In genomic region chr7:7919449-7919945, GRCh38 we compare ENCODE assay signal across 27 cellular contexts. TPM values are rescaled to one million over a fixed set of nuclear protein-coding genes. Genes with fewer than 3 reads are reported as not detected.
DNase-seq lines count a peak whose midpoint lies in the region; ATAC-seq and TF ChIP-seq lines count a peak whose summit lies in the region.
"Had no signal": no experiment of that assay in that cellular context is flagged by ENCODE, and none has a peak within 500 bp of the region (broad histone marks: within the 10 kb centered on the region; RNA-seq: fewer than 3 reads in every experiment).

No MANE protein-coding gene starts in this region.

- H3K9me3 Mint-ChIP-seq in WTC11: peaks cover 6% of the 10 kb centered on the region; the same call in 1 of the 2 replicates
- H3K9me3 Mint-ChIP-seq: activated CD8-positive, alpha-beta T cell treated with anti-CD3 and anti-CD28 coated beads for 36 hours; activated naive CD4-positive, alpha-beta T cell treated with anti-CD3 and anti-CD28 coated beads, Interleukin-2, amount 10 ng/mL, durations not matched to agents 7 days and 5 days; central memory CD8-positive, alpha-beta T cell had no signal

- no peaks in the 10 kb centered on the region for H3K36me3 Mint-ChIP-seq in WTC11
- H3K36me3 Mint-ChIP-seq: activated naive CD4-positive, alpha-beta T cell treated with anti-CD3 and anti-CD28 coated beads, Interleukin-2, amount 10 ng/mL, durations not matched to agents 7 days and 5 days had no signal

- whole genome bisulfite sequencing in thyroid gland, 2 donors: 73 to 78% methylated on average over 2 of the region's 2 CpGs

- no peak for TF ChIP-seq POLR2A in thyroid gland (IDR thresholded peaks at IDR 0.05)

- ATAC-seq in GM18867 (IDR thresholded peaks at IDR 0.05; ENCODE audit: unreplicated experiment) (peak; percentile 13), HG02798 (IDR thresholded peaks at IDR 0.05; ENCODE audit: poor library complexity, unreplicated experiment) (peak; percentile 29), WTC11 (no peak), HG03439 (IDR thresholded peaks at IDR 0.05; ENCODE audit: unreplicated experiment) (no peak)
- ATAC-seq: activated CD8-positive, alpha-beta T cell treated with anti-CD3 and anti-CD28 coated beads for 36 hours; gastrocnemius medialis had no signal

- intact Hi-C loops in thyroid gland (cut with DNase I): no loop called here

- POLR2A ChIA-PET in WTC11 (lab: Charles Lee): no interaction called here

- H3K4me1 Mint-ChIP-seq in WTC11: peaks cover 60% of the 10 kb centered on the region

- no peak overlapping the region for H3K4me3 Mint-ChIP-seq in WTC11
- H3K4me3 Mint-ChIP-seq: activated CD8-positive, alpha-beta T cell treated with anti-CD3 and anti-CD28 coated beads for 36 hours; activated naive CD4-positive, alpha-beta T cell treated with anti-CD3 and anti-CD28 coated beads, Interleukin-2, amount 10 ng/mL, durations not matched to agents 7 days and 5 days had no signal

- peak overlapping the region; percentile 42; the same call in 1 of the 2 replicates for H3K27ac Mint-ChIP-seq in WTC11
- H3K27ac Mint-ChIP-seq: activated CD8-positive, alpha-beta T cell treated with anti-CD3 and anti-CD28 coated beads for 36 hours; activated naive CD4-positive, alpha-beta T cell treated with anti-CD3 and anti-CD28 coated beads, Interleukin-2, amount 10 ng/mL, durations not matched to agents 7 days and 5 days had no signal

- no peaks in the 10 kb centered on the region for H3K27me3 Mint-ChIP-seq in WTC11 (ENCODE audit: low read depth)
- H3K27me3 Mint-ChIP-seq: activated CD8-positive, alpha-beta T cell treated with anti-CD3 and anti-CD28 coated beads for 36 hours; activated naive CD4-positive, alpha-beta T cell treated with anti-CD3 and anti-CD28 coated beads, Interleukin-2, amount 10 ng/mL, durations not matched to agents 7 days and 5 days; central memory CD8-positive, alpha-beta T cell had no signal

- H3K36me3 ChIP-seq in thyroid gland: no peaks in the 10 kb centered on the region
- H3K36me3 ChIP-seq: gastrocnemius medialis, upper lobe of left lung had no signal

- H3K9me3 ChIP-seq in thyroid gland: no peaks in the 10 kb centered on the region
- H3K9me3 ChIP-seq: Caco-2, gastrocnemius medialis, upper lobe of left lung had no signal

- H3K27me3 ChIP-seq in thyroid gland: no peaks in the 10 kb centered on the region
- H3K27me3 ChIP-seq: gastrocnemius medialis, upper lobe of left lung had no signal

- peak overlapping the region; percentile 80 to 82 (median 81) for H3K27ac ChIP-seq in thyroid gland
- H3K27ac ChIP-seq: gastrocnemius medialis had no signal

- H3K4me3 ChIP-seq in thyroid gland (replicated peaks in 1 of 3) (no peak overlapping the region), foreskin fibroblast (ENCODE audit: low read depth in 1 of 2, low read length in 2 of 2) (no peak overlapping the region)
- H3K4me3 ChIP-seq: gastrocnemius medialis had no signal

- DNase-seq in WTC11 (ENCODE audit: low spot score) (no peak), thyroid gland (no peak), GOT3 (lab: John Stamatoyannopoulos, UW) (no peak), foreskin fibroblast (no peak)
- DNase-seq: activated CD4-positive, CD25-positive, alpha-beta regulatory T cell; activated CD8-positive, alpha-beta T cell treated with anti-CD3 and anti-CD28 coated beads for 36 hours; activated naive CD4-positive, alpha-beta T cell treated with anti-CD3 and anti-CD28 coated beads, Interleukin-2, amount 10 ng/mL, durations not matched to agents 7 days and 5 days; AML-193; anterior cingulate cortex; Caco-2; erythroblast; gastrocnemius medialis; HCEC 1CT; Kasumi-1; kidney; mammary epithelial cell; NCI-H1092; NCI-H2029 treated with DMSO at 0.1 percent for 48 hours; NCI-H446 treated with DMSO at 0.1 percent for 48 hours; nucleus accumbens; stimulated activated CD4-positive, alpha-beta T cell treated with anti-CD3 and anti-CD28 coated beads, Interleukin-4, amount 100 ng/mL, for 24 hours; T-helper 9 cell had no signal

- TF ChIP-seq CTCF in WTC11 (IDR thresholded peaks at IDR 0.05) (no peak), thyroid gland (IDR thresholded peaks at IDR 0.05) (no peak), foreskin fibroblast (IDR thresholded peaks at IDR 0.05; ENCODE audit: low read depth, low read length) (no peak)

- CTCF ChIA-PET in WTC11 (lab: Charles Lee): interaction anchor here (1.4 kb wide), 1 partner anchor 116 kb away, joined by 4 read pairs; no protein-coding TSS in a partner anchor

- peaks cover 48 to 53% of the 10 kb centered on the region in 2 donors for H3K4me1 ChIP-seq in thyroid gland

TF ChIP-seq in WTC11, 78 proteins besides CTCF, POLR2A, EP300 and RAD21:
- TF ChIP-seq, protein P1, sequence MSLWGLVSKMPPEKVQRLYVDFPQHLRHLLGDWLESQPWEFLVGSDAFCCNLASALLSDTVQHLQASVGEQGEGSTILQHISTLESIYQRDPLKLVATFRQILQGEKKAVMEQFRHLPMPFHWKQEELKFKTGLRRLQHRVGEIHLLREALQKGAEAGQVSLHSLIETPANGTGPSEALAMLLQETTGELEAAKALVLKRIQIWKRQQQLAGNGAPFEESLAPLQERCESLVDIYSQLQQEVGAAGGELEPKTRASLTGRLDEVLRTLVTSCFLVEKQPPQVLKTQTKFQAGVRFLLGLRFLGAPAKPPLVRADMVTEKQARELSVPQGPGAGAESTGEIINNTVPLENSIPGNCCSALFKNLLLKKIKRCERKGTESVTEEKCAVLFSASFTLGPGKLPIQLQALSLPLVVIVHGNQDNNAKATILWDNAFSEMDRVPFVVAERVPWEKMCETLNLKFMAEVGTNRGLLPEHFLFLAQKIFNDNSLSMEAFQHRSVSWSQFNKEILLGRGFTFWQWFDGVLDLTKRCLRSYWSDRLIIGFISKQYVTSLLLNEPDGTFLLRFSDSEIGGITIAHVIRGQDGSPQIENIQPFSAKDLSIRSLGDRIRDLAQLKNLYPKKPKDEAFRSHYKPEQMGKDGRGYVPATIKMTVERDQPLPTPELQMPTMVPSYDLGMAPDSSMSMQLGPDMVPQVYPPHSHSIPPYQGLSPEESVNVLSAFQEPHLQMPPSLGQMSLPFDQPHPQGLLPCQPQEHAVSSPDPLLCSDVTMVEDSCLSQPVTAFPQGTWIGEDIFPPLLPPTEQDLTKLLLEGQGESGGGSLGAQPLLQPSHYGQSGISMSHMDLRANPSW (CRISPR knock-in tag; conservative IDR thresholded peaks at IDR 0.05; ENCODE audit: low read depth): no peak
- no peak for TF ChIP-seq ETV6 (CRISPR knock-in tag; IDR thresholded peaks at IDR 0.05)
- no peak for TF ChIP-seq ZNF425 (CRISPR knock-in tag; conservative IDR thresholded peaks at IDR 0.05)
- TF ChIP-seq ATF1 (CRISPR knock-in tag; IDR thresholded peaks at IDR 0.05): no peak
- no peak for TF ChIP-seq NR3C1 (CRISPR knock-in tag; conservative IDR thresholded peaks at IDR 0.05; ENCODE audit: low read depth)
- TF ChIP-seq, protein P2, sequence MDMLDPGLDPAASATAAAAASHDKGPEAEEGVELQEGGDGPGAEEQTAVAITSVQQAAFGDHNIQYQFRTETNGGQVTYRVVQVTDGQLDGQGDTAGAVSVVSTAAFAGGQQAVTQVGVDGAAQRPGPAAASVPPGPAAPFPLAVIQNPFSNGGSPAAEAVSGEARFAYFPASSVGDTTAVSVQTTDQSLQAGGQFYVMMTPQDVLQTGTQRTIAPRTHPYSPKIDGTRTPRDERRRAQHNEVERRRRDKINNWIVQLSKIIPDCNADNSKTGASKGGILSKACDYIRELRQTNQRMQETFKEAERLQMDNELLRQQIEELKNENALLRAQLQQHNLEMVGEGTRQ (CRISPR knock-in tag; IDR thresholded peaks at IDR 0.05): no peak
- TF ChIP-seq OVOL2 (CRISPR knock-in tag; IDR thresholded peaks at IDR 0.05; ENCODE audit: borderline replicate concordance): no peak

RNA-seq across cellular contexts. Expression of gene GLCCI1, which starts 49.1 kb away (rescaled TPM):
- total RNA-seq in WTC11 (2021) (23.8 to 27.0 TPM (median 24.2 TPM) in 3 replicates), thyroid gland (100 to 1,000 TPM in 1 of 4 donors, 10 to 100 TPM in 3; 64.1 to 115 (median 68.9) TPM)

Comparison
In these comparisons a context has a peak if more than half of its experiments do, and no peak if none do; other contexts are left out.
1. ATAC-seq: peak in GM18867 (single experiment) and HG02798 (single experiment); none in WTC11 (single experiment) and HG03439 (single experiment).